In genomic region chr19:19559942-19560341, GRCh38 we compare ENCODE assay signal across 1 cellular context.
TF ChIP-seq lines count a peak whose summit lies in the region.

No MANE protein-coding gene starts in this region.

TF ChIP-seq in GM23338, 12 proteins besides CTCF, POLR2A, EP300 and RAD21:
- no peak for TF ChIP-seq ZNF462 (CRISPR knock-in tag; IDR thresholded peaks at IDR 0.05)
- TF ChIP-seq CREB1 (CRISPR knock-in tag; IDR thresholded peaks at IDR 0.05; ENCODE audit: low read depth) = no peak
- TF ChIP-seq JUNB (IDR thresholded peaks at IDR 0.05; ENCODE audit: unreplicated experiment) = no peak
- TF ChIP-seq, protein P1, sequence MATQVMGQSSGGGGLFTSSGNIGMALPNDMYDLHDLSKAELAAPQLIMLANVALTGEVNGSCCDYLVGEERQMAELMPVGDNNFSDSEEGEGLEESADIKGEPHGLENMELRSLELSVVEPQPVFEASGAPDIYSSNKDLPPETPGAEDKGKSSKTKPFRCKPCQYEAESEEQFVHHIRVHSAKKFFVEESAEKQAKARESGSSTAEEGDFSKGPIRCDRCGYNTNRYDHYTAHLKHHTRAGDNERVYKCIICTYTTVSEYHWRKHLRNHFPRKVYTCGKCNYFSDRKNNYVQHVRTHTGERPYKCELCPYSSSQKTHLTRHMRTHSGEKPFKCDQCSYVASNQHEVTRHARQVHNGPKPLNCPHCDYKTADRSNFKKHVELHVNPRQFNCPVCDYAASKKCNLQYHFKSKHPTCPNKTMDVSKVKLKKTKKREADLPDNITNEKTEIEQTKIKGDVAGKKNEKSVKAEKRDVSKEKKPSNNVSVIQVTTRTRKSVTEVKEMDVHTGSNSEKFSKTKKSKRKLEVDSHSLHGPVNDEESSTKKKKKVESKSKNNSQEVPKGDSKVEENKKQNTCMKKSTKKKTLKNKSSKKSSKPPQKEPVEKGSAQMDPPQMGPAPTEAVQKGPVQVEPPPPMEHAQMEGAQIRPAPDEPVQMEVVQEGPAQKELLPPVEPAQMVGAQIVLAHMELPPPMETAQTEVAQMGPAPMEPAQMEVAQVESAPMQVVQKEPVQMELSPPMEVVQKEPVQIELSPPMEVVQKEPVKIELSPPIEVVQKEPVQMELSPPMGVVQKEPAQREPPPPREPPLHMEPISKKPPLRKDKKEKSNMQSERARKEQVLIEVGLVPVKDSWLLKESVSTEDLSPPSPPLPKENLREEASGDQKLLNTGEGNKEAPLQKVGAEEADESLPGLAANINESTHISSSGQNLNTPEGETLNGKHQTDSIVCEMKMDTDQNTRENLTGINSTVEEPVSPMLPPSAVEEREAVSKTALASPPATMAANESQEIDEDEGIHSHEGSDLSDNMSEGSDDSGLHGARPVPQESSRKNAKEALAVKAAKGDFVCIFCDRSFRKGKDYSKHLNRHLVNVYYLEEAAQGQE (IDR thresholded peaks at IDR 0.05; ENCODE audit: unreplicated experiment) = no peak
- TF ChIP-seq EZH2 (IDR thresholded peaks at IDR 0.05; ENCODE audit: low read depth, unreplicated experiment) = no peak
- no peak for TF ChIP-seq STAT1 (IDR thresholded peaks at IDR 0.05; ENCODE audit: unreplicated experiment)
- no peak for TF ChIP-seq POLR2AphosphoS5 (IDR thresholded peaks at IDR 0.05; ENCODE audit: low read depth)
- no peak for TF ChIP-seq EZH2phosphoT487 (IDR thresholded peaks at IDR 0.05; ENCODE audit: unreplicated experiment)
- TF ChIP-seq ZNF331 (CRISPR knock-in tag; IDR thresholded peaks at IDR 0.05; ENCODE audit: low read depth) = no peak
TF ChIP-seq in GM23338: peak in this region for 0.
